In the genomic region with DNA sequence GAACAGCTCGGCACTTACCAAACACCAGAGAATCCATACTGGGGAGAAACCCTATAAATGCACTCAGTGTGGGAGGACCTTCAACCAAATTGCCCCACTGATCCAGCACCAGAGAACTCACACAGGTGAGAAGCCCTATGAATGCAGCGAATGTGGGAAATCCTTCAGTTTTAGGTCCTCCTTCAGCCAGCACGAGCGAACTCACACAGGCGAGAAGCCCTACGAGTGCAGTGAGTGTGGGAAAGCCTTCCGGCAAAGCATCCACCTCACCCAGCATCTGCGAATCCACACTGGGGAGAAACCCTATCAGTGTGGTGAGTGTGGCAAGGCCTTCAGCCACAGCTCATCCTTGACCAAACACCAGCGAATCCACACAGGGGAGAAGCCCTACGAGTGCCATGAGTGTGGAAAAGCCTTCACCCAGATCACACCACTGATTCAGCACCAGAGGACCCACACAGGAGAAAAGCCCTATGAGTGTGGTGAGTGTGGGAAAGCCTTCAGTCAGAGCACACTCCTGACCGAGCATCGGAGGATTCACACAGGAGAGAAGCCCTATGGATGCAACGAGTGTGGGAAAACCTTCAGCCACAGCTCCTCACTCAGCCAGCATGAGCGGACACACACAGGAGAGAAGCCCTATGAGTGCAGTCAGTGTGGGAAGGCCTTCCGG, we compare ENCODE assay signal across 16 cellular contexts. TPM values are rescaled to one million over a fixed set of nuclear protein-coding genes. Genes with fewer than 3 reads are reported as not detected.
DNase-seq lines count a peak whose midpoint lies in the region; TF ChIP-seq lines count a peak whose summit lies in the region.
"Had no signal": no experiment of that assay in that cellular context is flagged by ENCODE, and none has a peak within 500 bp of the region (broad histone marks: within the 10 kb centered on the region; RNA-seq: fewer than 3 reads in every experiment).

No MANE protein-coding gene starts in this region.

- H3K4me1 ChIP-seq in endodermal cell (ENCODE audit: control insufficient read depth, insufficient read depth, low read length) (no peaks in the 10 kb centered on the region), mesenchymal stem cell (ENCODE audit: control insufficient read depth, insufficient read depth, low read depth, low read length) (no peaks in the 10 kb centered on the region), subcutaneous abdominal adipose tissue (ENCODE audit: control insufficient read depth in 5 of 5, insufficient read depth in 5 of 5, low read length in 5 of 5) (peaks cover 0 to 6% (median 0%) of the 10 kb centered on the region in 5 donors), OCI-LY7 (ENCODE audit: insufficient read depth, low read length, poor library complexity, severe bottlenecking) (no peaks in the 10 kb centered on the region)

- 90 to 91% methylated on average over 4 to 13 of the region's 15 CpGs for WGBS in endodermal cell (ENCODE audit: insufficient coverage in 1 of 2, insufficient read length in 1 of 2), 2 experiments
- WGBS in mesenchymal stem cell: 93% methylated on average over 7 of the region's 15 CpGs

- peaks cover 79% of the 10 kb centered on the region for H3K9me3 ChIP-seq in endodermal cell (ENCODE audit: control insufficient read depth, low read length)
- H3K9me3 ChIP-seq in mesenchymal stem cell (ENCODE audit: control insufficient read depth, low read length): peaks cover 92% of the 10 kb centered on the region
- peaks cover 41 to 89% (median 87%) of the 10 kb centered on the region in 5 donors for H3K9me3 ChIP-seq in subcutaneous abdominal adipose tissue (ENCODE audit: control insufficient read depth in 5 of 5, low read length in 5 of 5)
- no peaks in the 10 kb centered on the region for H3K9me3 ChIP-seq in OCI-LY7 (ENCODE audit: low read length)

- H3K36me3 Mint-ChIP-seq in endodermal cell (ENCODE audit: low read depth): peaks cover 86% of the 10 kb centered on the region

- BruUV-seq in OCI-LY7 (replicated peaks; lab: Mats Ljungman, UMichigan): no TSS peak

- DNase-seq in DMS53 (lab: John Stamatoyannopoulos, UW) (peak; percentile 15), DMS53 treated with DMSO at 0.1 percent for 48 hours (lab: John Stamatoyannopoulos, UW; ENCODE audit: unreplicated experiment) (no peak), endodermal cell (no peak), mesenchymal stem cell (peak; percentile 2), NCI-H2227 treated with DMSO at 0.1 percent for 48 hours (lab: John Stamatoyannopoulos, UW) (no peak), OCI-LY7 (ENCODE audit: low spot score) (no peak), HUDEP-2 (lab: John Stamatoyannopoulos, UW; ENCODE audit: unreplicated experiment in 76 of 76) (no peak)
- DNase-seq: H9, NCI-H187, NCI-H526 treated with DMSO at 0.1 percent for 48 hours, PC-3 had no signal

- H3K14ac ChIP-seq in mesenchymal stem cell (ENCODE audit: low read length in 2 of 2): no peak overlapping the region

- H3K23ac ChIP-seq in mesenchymal stem cell (ENCODE audit: low read length in 2 of 2): no peak overlapping the region

- H2AFZ ChIP-seq in mesenchymal stem cell (ENCODE audit: low read depth, low read length) (no peak overlapping the region), OCI-LY7 (ENCODE audit: low read length) (no peak overlapping the region)

- no peaks in the 10 kb centered on the region for H3K27me3 Mint-ChIP-seq in endodermal cell (ENCODE audit: insufficient read depth)

- H3K79me1 ChIP-seq in mesenchymal stem cell (replicated peaks; ENCODE audit: low read length, poor library complexity, severe bottlenecking): no peaks in the 10 kb centered on the region

- H3K4me3 Mint-ChIP-seq in endodermal cell: no peak overlapping the region
- H3K4me3 Mint-ChIP-seq: H9 had no signal

- no peak overlapping the region for H3K4me2 ChIP-seq in mesenchymal stem cell (ENCODE audit: low read length, poor library complexity, severe bottlenecking)
- H3K4me2 ChIP-seq in OCI-LY7 (ENCODE audit: low read length): no peak overlapping the region

- no peak overlapping the region for H3K4ac ChIP-seq in mesenchymal stem cell (ENCODE audit: low read depth in 1 of 2, low read length in 2 of 2)

- POLR2A ChIA-PET in OCI-LY7 (lab: Charles Lee): no interaction called here

- intact Hi-C loops in OCI-LY7 (cut with micrococcal nuclease; ENCODE audit: unreplicated experiment): no loop called here

- H4K8ac ChIP-seq in mesenchymal stem cell (ENCODE audit: low read length): no peak overlapping the region

- no peak overlapping the region for H2BK15ac ChIP-seq in mesenchymal stem cell (ENCODE audit: low read depth, poor library complexity, severe bottlenecking)

- H3K9ac ChIP-seq in endodermal cell (ENCODE audit: extremely low read depth, low read length, poor library complexity, severe bottlenecking) (no peak overlapping the region), mesenchymal stem cell (ENCODE audit: low read length) (no peak overlapping the region), subcutaneous abdominal adipose tissue (ENCODE audit: low read length in 5 of 5) (peak overlapping the region in 1 of 5 donors; percentile 68)

- peaks cover 100% of the 10 kb centered on the region for H3K9me3 Mint-ChIP-seq in endodermal cell

- peaks cover 34% of the 10 kb centered on the region for H3K36me3 ChIP-seq in endodermal cell (ENCODE audit: control insufficient read depth, insufficient read depth, low read length)
- H3K36me3 ChIP-seq in mesenchymal stem cell (ENCODE audit: control insufficient read depth in 1 of 2, insufficient read depth in 2 of 2, low read depth in 1 of 2, low read length in 2 of 2): peaks cover 9 to 52% of the 10 kb centered on the region in 2 experiments
- H3K36me3 ChIP-seq in subcutaneous abdominal adipose tissue (ENCODE audit: control insufficient read depth in 5 of 5, insufficient read depth in 5 of 5, low read length in 5 of 5): peaks cover 23 to 51% (median 45%) of the 10 kb centered on the region in 5 donors
- H3K36me3 ChIP-seq in OCI-LY7 (ENCODE audit: insufficient read depth, low read length): no peaks in the 10 kb centered on the region

- H4K20me1 ChIP-seq in OCI-LY7 (ENCODE audit: insufficient read depth, low read length): no peaks in the 10 kb centered on the region

- no peak overlapping the region for H2BK5ac ChIP-seq in mesenchymal stem cell (ENCODE audit: low read depth, low read length, poor library complexity, severe bottlenecking)

- CTCF ChIA-PET in OCI-LY7 (lab: Charles Lee; ENCODE audit: unreplicated experiment): no interaction called here

- no peak overlapping the region for H2BK12ac ChIP-seq in mesenchymal stem cell (ENCODE audit: low read length in 2 of 2)

- no peak overlapping the region for H3K27ac Mint-ChIP-seq in endodermal cell
- H3K27ac Mint-ChIP-seq: H9 had no signal

- no peak overlapping the region for H2BK120ac ChIP-seq in mesenchymal stem cell (ENCODE audit: low read depth, low read length)

- H4K91ac ChIP-seq in mesenchymal stem cell (ENCODE audit: low read length): no peak overlapping the region

- H3K27ac ChIP-seq in endodermal cell (ENCODE audit: low read depth, low read length) (no peak overlapping the region), mesenchymal stem cell (ENCODE audit: low read length, poor library complexity, severe bottlenecking) (no peak overlapping the region), subcutaneous abdominal adipose tissue (ENCODE audit: low read depth, low read length) (no peak overlapping the region), OCI-LY7 (ENCODE audit: low read depth, low read length, poor library complexity, severe bottlenecking) (no peak overlapping the region)
- H3K27ac ChIP-seq: 22Rv1, RWPE1 had no signal

- H2AK5ac ChIP-seq in mesenchymal stem cell (ENCODE audit: low read length, severe bottlenecking): no peak overlapping the region

- no peaks in the 10 kb centered on the region for H3K4me1 Mint-ChIP-seq in endodermal cell
- H3K4me1 Mint-ChIP-seq: H9 had no signal

- no peaks in the 10 kb centered on the region for H3K79me2 ChIP-seq in OCI-LY7 (ENCODE audit: insufficient read depth, low read depth, low read length)

- no peak overlapping the region for H3K18ac ChIP-seq in mesenchymal stem cell (ENCODE audit: low read depth in 1 of 2, low read length in 2 of 2)

- TF ChIP-seq CTCF in endodermal cell (conservative IDR thresholded peaks at IDR 0.05) (no peak), OCI-LY7 (conservative IDR thresholded peaks at IDR 0.05; ENCODE audit: low read length) (no peak)

- no peaks in the 10 kb centered on the region for H3K27me3 ChIP-seq in endodermal cell (ENCODE audit: control insufficient read depth, insufficient read depth, low read length, poor library complexity, severe bottlenecking)
- no peaks in the 10 kb centered on the region for H3K27me3 ChIP-seq in mesenchymal stem cell (ENCODE audit: control insufficient read depth in 1 of 2, insufficient read depth in 1 of 2, low read length in 2 of 2)
- H3K27me3 ChIP-seq in subcutaneous abdominal adipose tissue (ENCODE audit: control insufficient read depth in 5 of 5, insufficient read depth in 4 of 5, low read length in 5 of 5): peaks cover 0 to 3% (median 0%) of the 10 kb centered on the region in 5 donors

- H3K9me2 ChIP-seq in OCI-LY7 (ENCODE audit: insufficient read depth, low read length): no peaks in the 10 kb centered on the region

- H3K4me3 ChIP-seq in endodermal cell (ENCODE audit: low read length) (peak overlapping the region; percentile 58), mesenchymal stem cell (ENCODE audit: insufficient read depth in 1 of 2, low read depth in 1 of 2, low read length in 2 of 2) (peak overlapping the region in 1 of 2 experiments; percentile 38), subcutaneous abdominal adipose tissue (ENCODE audit: low read depth in 1 of 5, low read length in 5 of 5) (peak overlapping the region; percentile 32 to 65 (median 53)), OCI-LY7 (ENCODE audit: low read depth, low read length, poor library complexity, severe bottlenecking) (no peak overlapping the region)

RNA-seq across cellular contexts. Expression of a gene that starts 8.3 kb away (rescaled TPM):
- total RNA-seq in endodermal cell: 10 to 100 TPM in 1 of 2 donors, 1 to 10 TPM in 1; 9.3 to 12.0 TPM
- polyA plus RNA-seq in endodermal cell (2013, experiment 1 of 2): 3.7 TPM
- 2.8 TPM for polyA plus RNA-seq in endodermal cell (2013, experiment 2 of 2)
- polyA plus RNA-seq in mesenchymal stem cell (2013, experiment 1 of 2): 1.2 TPM
- polyA plus RNA-seq in mesenchymal stem cell (2013, experiment 2 of 2): 1.2 TPM
- total RNA-seq in OCI-LY7 (2014; rRNA removed; shearing (Covaris generic)): not detected in 2 replicates
- total RNA-seq in OCI-LY7 (2022): not detected in 2 replicates
- total RNA-seq: HT1080, PC-3 had no signal

RNA-seq across cellular contexts. Expression of a gene that starts 30.7 kb away (rescaled TPM):
- total RNA-seq in endodermal cell (100 to 1,000 TPM in 1 of 2 donors, 10 to 100 TPM in 1; 68.2 to 112 TPM), OCI-LY7 (2022) (not detected in 2 replicates)
- polyA plus RNA-seq in endodermal cell (2013, experiment 1 of 2): 94.4 TPM
- polyA plus RNA-seq in endodermal cell (2013, experiment 2 of 2): 74.3 TPM
- polyA plus RNA-seq in mesenchymal stem cell (2013, experiment 1 of 2): 23.0 TPM
- 23.2 TPM for polyA plus RNA-seq in mesenchymal stem cell (2013, experiment 2 of 2)
- total RNA-seq in OCI-LY7 (2014; rRNA removed; shearing (Covaris generic)): not detected in 2 replicates

RNA-seq across cellular contexts. Expression of a gene that starts 33.6 kb away (rescaled TPM):
- total RNA-seq in endodermal cell (1 to 10 TPM; 1.5 to 2.2 TPM), OCI-LY7 (2022) (not detected in 2 replicates)
- 1.5 TPM for polyA plus RNA-seq in endodermal cell (2013, experiment 1 of 2)
- 0.75 TPM for polyA plus RNA-seq in endodermal cell (2013, experiment 2 of 2)
- 0.39 TPM for polyA plus RNA-seq in mesenchymal stem cell (2013, experiment 1 of 2)
- polyA plus RNA-seq in mesenchymal stem cell (2013, experiment 2 of 2): 0.49 TPM
- not detected in 2 replicates for total RNA-seq in OCI-LY7 (2014; rRNA removed; shearing (Covaris generic))
- total RNA-seq: HT1080, PC-3 had no signal
- polyA plus RNA-seq: AG04450 had no signal

Comparison
In these comparisons a context has a peak if more than half of its experiments do, and no peak if none do; other contexts are left out.
1. DNase-seq: peak in DMS53 (single experiment) and mesenchymal stem cell (single experiment); none in DMS53 treated with DMSO at 0.1 percent for 48 hours (single experiment), endodermal cell (single experiment), NCI-H2227 treated with DMSO at 0.1 percent for 48 hours (single experiment), OCI-LY7 (single experiment) and HUDEP-2 (0 of 76).
2. RNA of a gene that starts 8.3 kb away (total RNA-seq): 9.3 to 12.0 TPM in endodermal cell; not detected in OCI-LY7; every median in the first group is over 10 times any median in the second.
3. RNA of a gene that starts 30.7 kb away (total RNA-seq): 68.2 to 112 TPM in endodermal cell; not detected in OCI-LY7; every median in the first group is over 10 times any median in the second.